1 cellular context compared by ENCODE assay signal in the genomic region with DNA sequence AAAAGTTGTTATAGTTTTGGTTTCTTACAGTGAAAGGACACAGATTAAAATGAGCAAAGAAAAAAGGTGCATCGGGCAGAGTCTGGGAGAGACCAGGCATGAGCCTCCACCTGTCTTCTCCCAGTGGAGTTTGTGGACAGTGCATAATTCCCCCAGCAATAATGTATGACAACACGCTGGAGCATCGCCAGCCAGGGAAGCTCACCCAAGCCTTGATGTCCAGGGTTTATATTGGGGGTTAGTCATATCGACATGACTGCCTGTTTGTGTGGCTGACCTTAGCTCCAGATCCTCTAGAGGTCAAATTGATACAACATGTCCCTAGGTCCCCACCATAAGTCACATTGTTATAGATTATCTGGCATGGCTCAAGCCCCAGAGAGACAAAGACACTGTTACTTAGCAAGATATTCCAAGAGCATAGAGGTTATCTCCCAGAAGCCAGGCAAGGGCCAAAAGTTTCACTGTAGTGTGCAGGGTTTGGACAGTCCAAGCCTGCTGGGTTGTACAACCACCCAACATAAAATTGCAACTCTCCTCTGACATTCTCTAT.
A peak's percentile ranks its signal among the peaks of the same experiment; 100 is the strongest.
TF ChIP-seq lines count a peak whose summit lies in the region.

No MANE protein-coding gene starts in this region.

TF ChIP-seq in K562, 482 proteins besides CTCF, POLR2A, EP300 and RAD21:
- TF ChIP-seq ZNF282 (CRISPR knock-in tag; IDR thresholded peaks at IDR 0.05) (no peak), IRF1 (CRISPR knock-in tag; IDR thresholded peaks at IDR 0.05; ENCODE audit: borderline replicate concordance) (no peak), CCAR2 (IDR thresholded peaks at IDR 0.05; ENCODE audit: low read depth, low read length) (no peak), CBFA2T2 (conservative IDR thresholded peaks at IDR 0.05) (peak; percentile 40; the same call in 1 of the 2 replicates), SOX6 (IDR thresholded peaks at IDR 0.05) (peak; percentile 55; the same call in 1 of the 2 replicates), PYGO2 (tag; IDR thresholded peaks at IDR 0.05) (no peak), ZNF253 (CRISPR knock-in tag; conservative IDR thresholded peaks at IDR 0.05) (no peak), CBFA2T3 (IDR thresholded peaks at IDR 0.05) (peak; percentile 75), ADNP (tag; IDR thresholded peaks at IDR 0.05) (no peak), PCBP2 (IDR thresholded peaks at IDR 0.05; ENCODE audit: low read depth, low read length, poor library complexity, severe bottlenecking) (no peak), TAF15 (IDR thresholded peaks at IDR 0.05; ENCODE audit: low read depth, low read length) (no peak), ZNF584 (CRISPR knock-in tag; IDR thresholded peaks at IDR 0.05; ENCODE audit: low read depth) (no peak), ARID1B (IDR thresholded peaks at IDR 0.05) (0 out of 2 replicates have a peak, but pooled peaks have one; percentile 16)
- TF ChIP-seq, protein P1, sequence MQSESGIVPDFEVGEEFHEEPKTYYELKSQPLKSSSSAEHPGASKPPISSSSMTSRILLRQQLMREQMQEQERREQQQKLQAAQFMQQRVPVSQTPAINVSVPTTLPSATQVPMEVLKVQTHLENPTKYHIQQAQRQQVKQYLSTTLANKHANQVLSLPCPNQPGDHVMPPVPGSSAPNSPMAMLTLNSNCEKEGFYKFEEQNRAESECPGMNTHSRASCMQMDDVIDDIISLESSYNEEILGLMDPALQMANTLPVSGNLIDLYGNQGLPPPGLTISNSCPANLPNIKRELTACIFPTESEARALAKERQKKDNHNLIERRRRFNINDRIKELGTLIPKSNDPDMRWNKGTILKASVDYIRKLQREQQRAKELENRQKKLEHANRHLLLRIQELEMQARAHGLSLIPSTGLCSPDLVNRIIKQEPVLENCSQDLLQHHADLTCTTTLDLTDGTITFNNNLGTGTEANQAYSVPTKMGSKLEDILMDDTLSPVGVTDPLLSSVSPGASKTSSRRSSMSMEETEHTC (IDR thresholded peaks at IDR 0.05): no peak
- TF ChIP-seq, protein P2, sequence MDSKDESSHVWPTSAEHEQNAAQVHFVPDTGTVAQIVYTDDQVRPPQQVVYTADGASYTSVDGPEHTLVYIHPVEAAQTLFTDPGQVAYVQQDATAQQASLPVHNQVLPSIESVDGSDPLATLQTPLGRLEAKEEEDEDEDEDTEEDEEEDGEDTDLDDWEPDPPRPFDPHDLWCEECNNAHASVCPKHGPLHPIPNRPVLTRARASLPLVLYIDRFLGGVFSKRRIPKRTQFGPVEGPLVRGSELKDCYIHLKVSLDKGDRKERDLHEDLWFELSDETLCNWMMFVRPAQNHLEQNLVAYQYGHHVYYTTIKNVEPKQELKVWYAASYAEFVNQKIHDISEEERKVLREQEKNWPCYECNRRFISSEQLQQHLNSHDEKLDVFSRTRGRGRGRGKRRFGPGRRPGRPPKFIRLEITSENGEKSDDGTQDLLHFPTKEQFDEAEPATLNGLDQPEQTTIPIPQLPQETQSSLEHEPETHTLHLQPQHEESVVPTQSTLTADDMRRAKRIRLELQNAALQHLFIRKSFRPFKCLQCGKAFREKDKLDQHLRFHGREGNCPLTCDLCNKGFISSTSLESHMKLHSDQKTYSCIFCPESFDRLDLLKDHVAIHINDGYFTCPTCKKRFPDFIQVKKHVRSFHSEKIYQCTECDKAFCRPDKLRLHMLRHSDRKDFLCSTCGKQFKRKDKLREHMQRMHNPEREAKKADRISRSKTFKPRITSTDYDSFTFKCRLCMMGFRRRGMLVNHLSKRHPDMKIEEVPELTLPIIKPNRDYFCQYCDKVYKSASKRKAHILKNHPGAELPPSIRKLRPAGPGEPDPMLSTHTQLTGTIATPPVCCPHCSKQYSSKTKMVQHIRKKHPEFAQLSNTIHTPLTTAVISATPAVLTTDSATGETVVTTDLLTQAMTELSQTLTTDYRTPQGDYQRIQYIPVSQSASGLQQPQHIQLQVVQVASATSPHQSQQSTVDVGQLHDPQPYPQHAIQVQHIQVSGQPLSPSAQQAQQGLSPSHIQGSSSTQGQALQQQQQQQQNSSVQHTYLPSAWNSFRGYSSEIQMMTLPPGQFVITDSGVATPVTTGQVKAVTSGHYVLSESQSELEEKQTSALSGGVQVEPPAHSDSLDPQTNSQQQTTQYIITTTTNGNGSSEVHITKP (IDR thresholded peaks at IDR 0.05; ENCODE audit: partially characterized antibody): peak; percentile 11
